Comparison of ENCODE assay signal across 16 cellular contexts in the genomic region with DNA sequence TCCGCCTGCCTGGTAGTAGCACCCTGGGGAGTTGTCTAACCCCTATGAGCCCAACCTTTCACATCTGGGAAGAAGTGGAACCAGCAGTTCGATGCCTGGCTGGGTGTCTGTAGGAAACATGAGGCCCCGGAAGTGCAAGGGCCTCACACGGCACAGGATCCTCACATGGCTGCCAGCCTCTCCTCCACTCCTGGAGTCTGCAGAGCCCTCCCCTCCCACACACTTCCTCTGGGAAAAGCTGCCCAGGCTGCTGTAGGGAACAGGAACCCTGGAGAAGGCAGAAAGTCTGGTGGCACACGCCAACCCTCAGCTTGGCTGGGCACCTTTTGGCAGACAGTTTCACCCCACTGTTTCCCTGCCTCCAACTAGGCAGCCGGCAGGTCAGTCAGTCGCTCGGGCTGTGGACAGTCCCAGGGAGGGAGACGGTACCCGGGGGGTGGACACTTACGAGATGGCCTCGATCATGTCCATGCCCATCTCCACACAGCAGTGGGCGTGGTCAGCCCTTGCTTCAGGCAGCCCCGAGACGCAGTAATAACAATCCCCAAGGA.
DNase-seq lines count a peak whose midpoint lies in the region; ATAC-seq and TF ChIP-seq lines count a peak whose summit lies in the region.
"Had no signal": no experiment of that assay in that cellular context is flagged by ENCODE, and none has a peak within 500 bp of the region (broad histone marks: within the 10 kb centered on the region; RNA-seq: fewer than 3 reads in every experiment).

No MANE protein-coding gene starts in this region.

- BruUV-seq in A673 (replicated peaks; lab: Mats Ljungman, UMichigan): no TSS peak

- H3K4me3 Mint-ChIP-seq in progenitor cell of endocrine pancreas (ENCODE audit: low read depth): no peak overlapping the region
- H3K4me3 Mint-ChIP-seq: activated naive CD8-positive, alpha-beta T cell treated with anti-CD3 and anti-CD28 coated beads, Interleukin-2, amount 50 U/mL, for 24 hours; activated T-cell treated with anti-CD3 and anti-CD28 coated beads, Interleukin-2, amount 50 U/mL, for 72 hours; nephron progenitor cell had no signal

- H3K36me3 Mint-ChIP-seq in progenitor cell of endocrine pancreas (ENCODE audit: insufficient read depth): peaks cover 2% of the 10 kb centered on the region

- H3K27me3 ChIP-seq in A673 (replicated peaks; ENCODE audit: insufficient read depth, low read depth, low read length, poor library complexity): no peaks in the 10 kb centered on the region
- H3K27me3 ChIP-seq in layer of hippocampus (ENCODE audit: control insufficient read depth, insufficient read depth, low read length): no peaks in the 10 kb centered on the region
- no peaks in the 10 kb centered on the region for H3K27me3 ChIP-seq in gastrocnemius medialis

- CTCF ChIA-PET in A673 (lab: Charles Lee): interaction anchor here (1.3 kb wide), 1 partner anchor 159 kb away, joined by 4 read pairs; no protein-coding TSS in a partner anchor

- peak; percentile 21 for DNase-seq in A673 (ENCODE audit: low spot score)
- DNase-seq in caudate nucleus (lab: John Stamatoyannopoulos, UW): no peak
- DNase-seq in gastrocnemius medialis: no peak
- DNase-seq in progenitor cell of endocrine pancreas (ENCODE audit: low spot score, unreplicated experiment): no peak
- DNase-seq in AG08396 (ENCODE audit: low spot score): no peak
- DNase-seq: 8988T; activated CD4-positive, alpha-beta T cell treated with anti-CD3 and anti-CD28 coated beads, Interleukin-2, amount 50 U/mL, for 48 hours; activated naive CD8-positive, alpha-beta T cell treated with anti-CD3 and anti-CD28 coated beads, Interleukin-2, amount 50 U/mL, for 24 hours; activated T-cell treated with anti-CD3 and anti-CD28 coated beads, Interleukin-2, amount 50 U/mL, for 72 hours; GDM1; MV-4-11; nephron progenitor cell had no signal

- TF ChIP-seq CTCF in A673 (conservative IDR thresholded peaks at IDR 0.05; ENCODE audit: low read depth, low read length) (no peak), gastrocnemius medialis (IDR thresholded peaks at IDR 0.05 in 4 of 5, conservative IDR thresholded peaks at IDR 0.05 in 1 of 5) (no peak), progenitor cell of endocrine pancreas (IDR thresholded peaks at IDR 0.05; ENCODE audit: unreplicated experiment) (no peak)

- H3K4me1 ChIP-seq in A673 (ENCODE audit: insufficient read depth, low read length, poor library complexity, severe bottlenecking) (no peaks in the 10 kb centered on the region), gastrocnemius medialis (no peaks in the 10 kb centered on the region)
- H3K4me1 ChIP-seq: suprapubic skin had no signal

- H3K27me3 Mint-ChIP-seq in progenitor cell of endocrine pancreas: no peaks in the 10 kb centered on the region

- H3K9me3 Mint-ChIP-seq in progenitor cell of endocrine pancreas (ENCODE audit: low read depth): no peaks in the 10 kb centered on the region
- H3K9me3 Mint-ChIP-seq: activated naive CD8-positive, alpha-beta T cell treated with anti-CD3 and anti-CD28 coated beads, Interleukin-2, amount 50 U/mL, for 24 hours; activated T-cell treated with anti-CD3 and anti-CD28 coated beads, Interleukin-2, amount 50 U/mL, for 72 hours; nephron progenitor cell had no signal

- no peak for TF ChIP-seq POLR2A in gastrocnemius medialis (IDR thresholded peaks at IDR 0.05)

- H3K36me3 ChIP-seq in A673 (ENCODE audit: insufficient read depth, low read length, poor library complexity, severe bottlenecking) (no peaks in the 10 kb centered on the region), gastrocnemius medialis (no peaks in the 10 kb centered on the region)
- H3K36me3 ChIP-seq: suprapubic skin had no signal

- POLR2A ChIA-PET in A673 (lab: Charles Lee; ENCODE audit: low non-redundant PET): no interaction called here

- in situ Hi-C loops in gastrocnemius medialis (cut with MboI; ENCODE audit: low sequenced_read_pairs in 4 of 4): loop anchor here (5.0 to 25.0 kb wide), 3 partner anchors 157 to 227 kb away; no protein-coding TSS in a partner anchor

- no peak overlapping the region for H3K4me3 ChIP-seq in A673 (ENCODE audit: low read depth, low read length, poor library complexity, severe bottlenecking)
- H3K4me3 ChIP-seq in gastrocnemius medialis: no peak overlapping the region
- H3K4me3 ChIP-seq: suprapubic skin had no signal

- H3K27ac Mint-ChIP-seq in progenitor cell of endocrine pancreas: no peak overlapping the region
- H3K27ac Mint-ChIP-seq: activated naive CD8-positive, alpha-beta T cell treated with anti-CD3 and anti-CD28 coated beads, Interleukin-2, amount 50 U/mL, for 24 hours; activated T-cell treated with anti-CD3 and anti-CD28 coated beads, Interleukin-2, amount 50 U/mL, for 72 hours; nephron progenitor cell had no signal

- ATAC-seq in gastrocnemius medialis: peak in 1 of 2 donors; percentile 22
- ATAC-seq in GM21390 (IDR thresholded peaks at IDR 0.05; ENCODE audit: unreplicated experiment): no peak
- no peak for ATAC-seq in HG03280 (IDR thresholded peaks at IDR 0.05; ENCODE audit: unreplicated experiment)
- ATAC-seq: activated naive CD8-positive, alpha-beta T cell treated with anti-CD3 and anti-CD28 coated beads, Interleukin-2, amount 50 U/mL, for 24 hours; activated T-cell treated with anti-CD3 and anti-CD28 coated beads, Interleukin-2, amount 50 U/mL, for 72 hours had no signal

- H3K27ac ChIP-seq in A673 (ENCODE audit: low read depth, low read length, poor library complexity, severe bottlenecking): no peak overlapping the region
- peak overlapping the region; percentile 55 for H3K27ac ChIP-seq in caudate nucleus (ENCODE audit: low read depth, low read length)
- peak overlapping the region; percentile 49 for H3K27ac ChIP-seq in layer of hippocampus (ENCODE audit: low read depth, low read length)
- peak overlapping the region; percentile 41 to 57 (median 46) for H3K27ac ChIP-seq in gastrocnemius medialis
- H3K27ac ChIP-seq: suprapubic skin had no signal

- no peaks in the 10 kb centered on the region for H3K4me1 Mint-ChIP-seq in progenitor cell of endocrine pancreas (ENCODE audit: low read depth)

- intact Hi-C loops in A673 (cut with micrococcal nuclease; ENCODE audit: unreplicated experiment) (no loop called here), gastrocnemius medialis (cut with DNase I; ENCODE audit: low total_unique reads) (no loop called here)

- H3K9me3 ChIP-seq in A673 (ENCODE audit: low read depth, low read length, poor library complexity, severe bottlenecking) (no peaks in the 10 kb centered on the region), gastrocnemius medialis (no peaks in the 10 kb centered on the region)
- H3K9me3 ChIP-seq: suprapubic skin had no signal
